19 cellular contexts compared by ENCODE assay signal in the genomic region with DNA sequence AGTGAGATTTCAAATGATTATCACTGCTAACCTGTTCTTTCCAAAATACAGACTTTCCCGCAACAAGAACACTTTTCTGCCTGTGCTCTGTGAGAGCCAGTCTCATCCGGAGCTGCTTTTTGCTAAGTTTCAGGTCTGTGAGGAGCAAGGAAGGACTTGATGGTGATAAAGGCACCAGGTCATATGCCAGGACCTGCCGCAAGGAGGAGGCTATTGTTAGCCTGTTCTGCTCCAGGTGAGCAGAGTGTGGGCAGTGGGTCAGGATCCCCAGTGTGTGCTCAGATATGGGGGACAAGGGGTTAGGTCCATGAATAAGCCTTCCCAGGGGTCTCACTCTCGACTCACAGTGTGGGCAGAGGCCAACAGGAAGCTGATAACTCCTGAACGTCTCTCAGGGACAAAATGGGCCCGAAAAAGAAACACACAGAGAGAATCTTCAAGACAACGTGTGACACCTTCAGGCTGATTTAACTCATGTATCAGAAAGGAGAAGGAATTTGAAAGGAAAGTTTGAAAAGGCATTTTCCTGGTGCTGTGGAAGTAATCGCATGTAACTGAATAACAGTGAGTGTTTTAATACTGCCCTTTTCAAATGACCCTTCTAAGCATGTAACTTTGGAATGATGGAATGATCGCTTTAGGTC. TPM values are rescaled to one million over a fixed set of nuclear protein-coding genes. Genes with fewer than 3 reads are reported as not detected.
A peak's percentile ranks its signal among the peaks of the same experiment; 100 is the strongest.
DNase-seq lines count a peak whose midpoint lies in the region; ATAC-seq and TF ChIP-seq lines count a peak whose summit lies in the region.
"Had no signal": no experiment of that assay in that cellular context is flagged by ENCODE, and none has a peak within 500 bp of the region (broad histone marks: within the 10 kb centered on the region; RNA-seq: fewer than 3 reads in every experiment).

No MANE protein-coding gene starts in this region.

- H3K4me3 ChIP-seq in coronary artery (no peak overlapping the region), upper lobe of right lung (no peak overlapping the region)
- H3K4me3 ChIP-seq: GM23248, right lobe of liver had no signal

- peak overlapping the region; percentile 15 to 70 for H3K27ac ChIP-seq in coronary artery
- H3K27ac ChIP-seq in upper lobe of right lung, result no peak overlapping the region
- H3K27ac ChIP-seq: 22Rv1, GM23248, KMS-11 had no signal

- no peaks in the 10 kb centered on the region for H3K9me3 Mint-ChIP-seq in progenitor cell of endocrine pancreas (ENCODE audit: low read depth)
- H3K9me3 Mint-ChIP-seq: nephron had no signal

- peaks cover 10% of the 10 kb centered on the region for H3K36me3 Mint-ChIP-seq in progenitor cell of endocrine pancreas (ENCODE audit: insufficient read depth)

- intact Hi-C loops in upper lobe of right lung (cut with DNase I), result loop anchor here (10.0 kb wide), 1 partner anchor 118 kb away; the partner anchor contains the start of gene CCDC110

- no peak overlapping the region for H3K27ac Mint-ChIP-seq in progenitor cell of endocrine pancreas
- H3K27ac Mint-ChIP-seq: nephron had no signal

- H3K27me3 ChIP-seq in upper lobe of right lung, result no peaks in the 10 kb centered on the region
- H3K27me3 ChIP-seq: right lobe of liver had no signal

- TF ChIP-seq CTCF in coronary artery (IDR thresholded peaks at IDR 0.05) (no peak), upper lobe of right lung (IDR thresholded peaks at IDR 0.05) (no peak), progenitor cell of endocrine pancreas (IDR thresholded peaks at IDR 0.05; ENCODE audit: unreplicated experiment) (no peak)

- peak; percentile 1 for DNase-seq in DMS 273 (lab: John Stamatoyannopoulos, UW; ENCODE audit: unreplicated experiment)
- DNase-seq in DMS 273 treated with DMSO at 0.1 percent for 48 hours (lab: John Stamatoyannopoulos, UW), result no peak
- no peak for DNase-seq in coronary artery (ENCODE audit: low spot score)
- peak; percentile 26 for DNase-seq in iris pigment epithelial cell (ENCODE audit: low read depth)
- DNase-seq in upper lobe of right lung, result no peak
- no peak for DNase-seq in progenitor cell of endocrine pancreas (ENCODE audit: low spot score, unreplicated experiment)
- no peak for DNase-seq in ecto neural progenitor cell (ENCODE audit: low spot score)
- no peak for DNase-seq in globus pallidus (ENCODE audit: low spot score)
- DNase-seq: activated CD4-positive, alpha-beta T cell treated with anti-CD3 and anti-CD28 coated beads, Interleukin-2, amount 50 U/mL, for 48 hours; amygdala; effector CD4-positive, alpha-beta T cell; GM23248; NCI-H187; NCI-H748 treated with DMSO at 0.1 percent for 48 hours; right lobe of liver; stimulated activated CD4-positive, alpha-beta T cell treated with anti-CD3 and anti-CD28 coated beads, Interleukin-4, amount 100 ng/mL, for 24 hours had no signal

- H3K4me3 Mint-ChIP-seq in progenitor cell of endocrine pancreas (ENCODE audit: low read depth), result no peak overlapping the region
- H3K4me3 Mint-ChIP-seq: nephron had no signal

- peak; percentile 22 for ATAC-seq in upper lobe of right lung

- H3K4me1 Mint-ChIP-seq in progenitor cell of endocrine pancreas (ENCODE audit: low read depth), result no peaks in the 10 kb centered on the region

- no peaks in the 10 kb centered on the region for H3K9me3 ChIP-seq in upper lobe of right lung
- H3K9me3 ChIP-seq: right lobe of liver had no signal

- no peaks in the 10 kb centered on the region for H3K36me3 ChIP-seq in upper lobe of right lung

- no peaks in the 10 kb centered on the region for H3K4me1 ChIP-seq in upper lobe of right lung

- peaks cover 13% of the 10 kb centered on the region for H3K27me3 Mint-ChIP-seq in progenitor cell of endocrine pancreas

RNA-seq across cellular contexts. Expression of gene PDLIM3, which starts 57.7 kb away (rescaled TPM):
- 24.4 TPM for total RNA-seq in upper lobe of right lung
- total RNA-seq in progenitor cell of endocrine pancreas, result 3.2 and 3.8 TPM in 2 replicates
- total RNA-seq: GM23248 had no signal

Comparison
In these comparisons a context has a peak if more than half of its experiments do, and no peak if none do; other contexts are left out.
1. DNase-seq: peak in DMS 273 (single experiment) and iris pigment epithelial cell (single experiment); none in DMS 273 treated with DMSO at 0.1 percent for 48 hours (single experiment), coronary artery (single experiment), upper lobe of right lung (single experiment), progenitor cell of endocrine pancreas (single experiment), ecto neural progenitor cell (single experiment) and globus pallidus (single experiment).